ENCODE assay signal across 21 cellular contexts in genomic region chr11:44711113-44711512, GRCh38. TPM values are rescaled to one million over a fixed set of nuclear protein-coding genes. Genes with fewer than 3 reads are reported as not detected.
A peak's percentile ranks its signal among the peaks of the same experiment; 100 is the strongest.
DNase-seq lines count a peak whose midpoint lies in the region; ATAC-seq and TF ChIP-seq lines count a peak whose summit lies in the region.
"Had no signal": no experiment of that assay in that cellular context is flagged by ENCODE, and none has a peak within 500 bp of the region (broad histone marks: within the 10 kb centered on the region; RNA-seq: fewer than 3 reads in every experiment).

No MANE protein-coding gene starts in this region.

- no peak overlapping the region for H4K8ac ChIP-seq in mesendoderm (ENCODE audit: low read depth, low read length)

- no peak overlapping the region for H3K4me3 Mint-ChIP-seq in activated T-helper 17 cell treated with anti-CD3 and anti-CD28 coated beads, Interleukin-2, amount 50 U/mL, for 72 hours
- H3K4me3 Mint-ChIP-seq: activated B cell treated with CpG ODN at 0.5 μM for 24 hours; activated CD8-positive, alpha-beta T cell treated with anti-CD3 and anti-CD28 coated beads, Interleukin-2, amount 10 ng/mL, durations not matched to agents 7 days and 5 days; activated naive CD8-positive, alpha-beta T cell treated with anti-CD3 and anti-CD28 coated beads, Interleukin-2, amount 10 ng/mL, durations not matched to agents 7 days and 5 days; natural killer cell had no signal

- no peak for TF ChIP-seq POLR2A in thyroid gland (IDR thresholded peaks at IDR 0.05)

- H3K9me3 Mint-ChIP-seq in activated T-helper 17 cell treated with anti-CD3 and anti-CD28 coated beads, Interleukin-2, amount 50 U/mL, for 72 hours: no peaks in the 10 kb centered on the region
- H3K9me3 Mint-ChIP-seq: natural killer cell had no signal

- H2BK120ac ChIP-seq in mesendoderm (ENCODE audit: low read depth, low read length): no peak overlapping the region

- TF ChIP-seq CTCF in thyroid gland (IDR thresholded peaks at IDR 0.05): no peak

- no peak overlapping the region for H3K4me3 ChIP-seq in mesendoderm (ENCODE audit: low read length)
- H3K4me3 ChIP-seq in thyroid gland (replicated peaks in 1 of 3): no peak overlapping the region
- H3K4me3 ChIP-seq: dorsolateral prefrontal cortex, esophagus muscularis mucosa, spleen had no signal

- peak overlapping the region; percentile 34 for H3K27ac Mint-ChIP-seq in activated T-helper 17 cell treated with anti-CD3 and anti-CD28 coated beads, Interleukin-2, amount 50 U/mL, for 72 hours
- H3K27ac Mint-ChIP-seq: activated B cell treated with CpG ODN at 0.5 μM for 24 hours; activated CD8-positive, alpha-beta T cell treated with anti-CD3 and anti-CD28 coated beads, Interleukin-2, amount 10 ng/mL, durations not matched to agents 7 days and 5 days; activated naive CD8-positive, alpha-beta T cell treated with anti-CD3 and anti-CD28 coated beads, Interleukin-2, amount 10 ng/mL, durations not matched to agents 7 days and 5 days; natural killer cell had no signal

- H3K36me3 Mint-ChIP-seq in activated T-helper 17 cell treated with anti-CD3 and anti-CD28 coated beads, Interleukin-2, amount 50 U/mL, for 72 hours (ENCODE audit: low read depth): no peaks in the 10 kb centered on the region
- H3K36me3 Mint-ChIP-seq: activated naive CD8-positive, alpha-beta T cell treated with anti-CD3 and anti-CD28 coated beads, Interleukin-2, amount 10 ng/mL, durations not matched to agents 7 days and 5 days; natural killer cell had no signal

- no peak overlapping the region for H3K27ac ChIP-seq in mesendoderm (ENCODE audit: low read depth, low read length)
- no peak overlapping the region for H3K27ac ChIP-seq in thyroid gland
- H3K27ac ChIP-seq: esophagus muscularis mucosa, spleen had no signal

- H3K27me3 ChIP-seq in mesendoderm (ENCODE audit: insufficient read depth, low read length, poor library complexity): no peaks in the 10 kb centered on the region
- no peaks in the 10 kb centered on the region for H3K27me3 ChIP-seq in thyroid gland
- H3K27me3 ChIP-seq: dorsolateral prefrontal cortex, esophagus muscularis mucosa had no signal

- no peak overlapping the region for H3K56ac ChIP-seq in mesendoderm (ENCODE audit: low read length)

- H3K79me1 ChIP-seq in mesendoderm (ENCODE audit: low read length): no peaks in the 10 kb centered on the region

- H3K4me1 ChIP-seq in mesendoderm (ENCODE audit: control insufficient read depth, low read depth, low read length): no peaks in the 10 kb centered on the region
- peaks cover 0 to 18% of the 10 kb centered on the region in 2 donors for H3K4me1 ChIP-seq in thyroid gland
- H3K4me1 ChIP-seq: esophagus muscularis mucosa had no signal

- no peak overlapping the region for H3K23ac ChIP-seq in mesendoderm (ENCODE audit: low read length)

- no peak overlapping the region for H2BK5ac ChIP-seq in mesendoderm (ENCODE audit: low read length)

- H2AK5ac ChIP-seq in mesendoderm (ENCODE audit: low read length): no peak overlapping the region

- H3K36me3 ChIP-seq in mesendoderm (ENCODE audit: control insufficient read depth, insufficient read depth, low read length): no peaks in the 10 kb centered on the region
- H3K36me3 ChIP-seq in thyroid gland: no peaks in the 10 kb centered on the region
- H3K36me3 ChIP-seq: esophagus muscularis mucosa, spleen had no signal

- no peaks in the 10 kb centered on the region for H3K27me3 Mint-ChIP-seq in activated T-helper 17 cell treated with anti-CD3 and anti-CD28 coated beads, Interleukin-2, amount 50 U/mL, for 72 hours

- H2BK15ac ChIP-seq in mesendoderm (replicated peaks; ENCODE audit: low read depth): no peak overlapping the region

- intact Hi-C loops in thyroid gland (cut with DNase I): no loop called here

- no peak overlapping the region for H3K4me2 ChIP-seq in mesendoderm (ENCODE audit: low read length)

- ATAC-seq in activated T-helper 17 cell treated with anti-CD3 and anti-CD28 coated beads, Interleukin-2, amount 50 U/mL, for 72 hours (replicated peaks): no peak
- ATAC-seq: activated CD8-positive, alpha-beta T cell treated with anti-CD3 and anti-CD28 coated beads, Interleukin-2, amount 10 ng/mL, durations not matched to agents 7 days and 5 days; natural killer cell had no signal

- H3K9ac ChIP-seq in mesendoderm (ENCODE audit: low read length): no peak overlapping the region

- WGBS in mesendoderm (ENCODE audit: extremely low coverage, insufficient coverage, low lambda C conversion rate): no CpG with 5 or more reads among the region's 4 CpGs
- WGBS in thyroid gland, 2 donors: 69 to 71% methylated on average over 4 of the region's 4 CpGs

- no peak overlapping the region for H3K4ac ChIP-seq in mesendoderm (ENCODE audit: low read depth, low read length)

- no peak overlapping the region for H4K5ac ChIP-seq in mesendoderm (ENCODE audit: low read length)

- DNase-seq in DMS 273 treated with DMSO at 0.1 percent for 48 hours (lab: John Stamatoyannopoulos, UW) (peak; percentile 20), NCI-H1694 treated with DMSO at 0.1 percent for 48 hours (lab: John Stamatoyannopoulos, UW) (peak; percentile 24), mesendoderm (peak; percentile 75), NOMO-1 (lab: John Stamatoyannopoulos, UW; ENCODE audit: unreplicated experiment in 2 of 2) (no peak), thyroid gland (no peak), DMS153 (lab: John Stamatoyannopoulos, UW) (no peak), NCI-H2107 treated with DMSO at 0.1 percent for 48 hours (lab: John Stamatoyannopoulos, UW; ENCODE audit: unreplicated experiment) (no peak)
- DNase-seq: activated B cell treated with CpG ODN at 0.5 μM for 24 hours; activated CD8-positive, alpha-beta T cell treated with anti-CD3 and anti-CD28 coated beads, Interleukin-2, amount 10 ng/mL, durations not matched to agents 7 days and 5 days; activated naive CD8-positive, alpha-beta T cell treated with anti-CD3 and anti-CD28 coated beads, Interleukin-2, amount 10 ng/mL, durations not matched to agents 7 days and 5 days; activated T-cell treated with anti-CD3 and anti-CD28 coated beads, Interleukin-2, amount 50 U/mL, for 48 hours; HCEC 1CT; natural killer cell; NCI-H2107; SHP77; spleen; stimulated activated CD8-positive, alpha-beta memory T cell treated with anti-CD3 and anti-CD28 coated beads, Interleukin-4, amount 100 ng/mL, for 48 hours had no signal

- H3K18ac ChIP-seq in mesendoderm (ENCODE audit: low read length): no peak overlapping the region

- H3K9me3 ChIP-seq in thyroid gland: no peaks in the 10 kb centered on the region

- peaks cover 21% of the 10 kb centered on the region for H3K4me1 Mint-ChIP-seq in activated T-helper 17 cell treated with anti-CD3 and anti-CD28 coated beads, Interleukin-2, amount 50 U/mL, for 72 hours
- H3K4me1 Mint-ChIP-seq: activated B cell treated with CpG ODN at 0.5 μM for 24 hours, natural killer cell had no signal

- H3K79me2 ChIP-seq in mesendoderm (ENCODE audit: control insufficient read depth, insufficient read depth, low read length): no peaks in the 10 kb centered on the region

RNA-seq across cellular contexts. Expression of gene TSPAN18, which starts 15.6 kb away (rescaled TPM):
- 1 to 10 TPM; 3.3 to 3.9 TPM for total RNA-seq in activated T-helper 17 cell treated with anti-CD3 and anti-CD28 coated beads, Interleukin-2, amount 50 U/mL, for 72 hours
- polyA plus RNA-seq in mesendoderm (2013, experiment 1 of 2): 10.5 TPM
- 10.5 TPM for polyA plus RNA-seq in mesendoderm (2013, experiment 2 of 2)
- total RNA-seq in thyroid gland: 10 to 100 TPM in 1 of 4 donors, 1 to 10 TPM in 3; 3.6 to 12.4 (median 8.2) TPM
- total RNA-seq: OCI-LY7 had no signal

Comparison
In these comparisons a context has a peak if more than half of its experiments do, and no peak if none do; other contexts are left out.
1. DNase-seq: peak in DMS 273 treated with DMSO at 0.1 percent for 48 hours (single experiment), NCI-H1694 treated with DMSO at 0.1 percent for 48 hours (single experiment) and mesendoderm (single experiment); none in NOMO-1 (0 of 2), thyroid gland (0 of 2), DMS153 (single experiment) and NCI-H2107 treated with DMSO at 0.1 percent for 48 hours (single experiment).